In the genomic region with DNA sequence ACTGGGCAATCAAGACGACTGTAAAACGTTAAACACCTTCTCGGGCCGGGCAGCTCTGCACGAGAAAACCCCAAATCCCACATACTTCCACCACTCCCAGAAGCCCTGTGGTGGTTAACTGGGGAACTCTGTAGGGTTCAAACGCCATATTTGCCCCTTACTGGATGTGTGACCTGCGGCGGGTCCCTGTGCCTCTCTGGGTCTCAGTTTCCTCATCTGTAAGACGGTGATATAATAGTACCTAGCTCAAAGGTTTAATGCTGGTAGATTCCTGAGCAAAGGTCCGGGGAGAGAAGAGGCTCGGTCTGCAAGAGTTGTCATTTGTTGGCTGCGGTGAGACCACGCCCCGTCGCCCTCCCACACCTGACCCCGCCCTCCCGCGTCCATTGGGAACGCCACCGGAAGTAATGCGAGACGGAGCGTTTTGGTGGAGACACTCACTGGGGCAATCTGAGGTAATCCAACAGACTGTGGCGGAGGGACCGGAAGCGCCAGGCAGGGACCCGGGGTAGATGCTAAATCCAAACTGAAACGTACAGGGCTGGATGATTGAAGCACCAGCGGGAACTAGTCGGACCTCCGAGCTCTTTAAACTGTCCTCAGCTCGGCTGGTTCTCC, we compare ENCODE assay signal across 1 cellular context.
TF ChIP-seq lines count a peak whose summit lies in the region.

No MANE protein-coding gene starts in this region.

TF ChIP-seq in HepG2, 621 proteins besides CTCF, POLR2A, EP300 and RAD21 (continued from another document and continues in another):
- TF ChIP-seq, protein P1, sequence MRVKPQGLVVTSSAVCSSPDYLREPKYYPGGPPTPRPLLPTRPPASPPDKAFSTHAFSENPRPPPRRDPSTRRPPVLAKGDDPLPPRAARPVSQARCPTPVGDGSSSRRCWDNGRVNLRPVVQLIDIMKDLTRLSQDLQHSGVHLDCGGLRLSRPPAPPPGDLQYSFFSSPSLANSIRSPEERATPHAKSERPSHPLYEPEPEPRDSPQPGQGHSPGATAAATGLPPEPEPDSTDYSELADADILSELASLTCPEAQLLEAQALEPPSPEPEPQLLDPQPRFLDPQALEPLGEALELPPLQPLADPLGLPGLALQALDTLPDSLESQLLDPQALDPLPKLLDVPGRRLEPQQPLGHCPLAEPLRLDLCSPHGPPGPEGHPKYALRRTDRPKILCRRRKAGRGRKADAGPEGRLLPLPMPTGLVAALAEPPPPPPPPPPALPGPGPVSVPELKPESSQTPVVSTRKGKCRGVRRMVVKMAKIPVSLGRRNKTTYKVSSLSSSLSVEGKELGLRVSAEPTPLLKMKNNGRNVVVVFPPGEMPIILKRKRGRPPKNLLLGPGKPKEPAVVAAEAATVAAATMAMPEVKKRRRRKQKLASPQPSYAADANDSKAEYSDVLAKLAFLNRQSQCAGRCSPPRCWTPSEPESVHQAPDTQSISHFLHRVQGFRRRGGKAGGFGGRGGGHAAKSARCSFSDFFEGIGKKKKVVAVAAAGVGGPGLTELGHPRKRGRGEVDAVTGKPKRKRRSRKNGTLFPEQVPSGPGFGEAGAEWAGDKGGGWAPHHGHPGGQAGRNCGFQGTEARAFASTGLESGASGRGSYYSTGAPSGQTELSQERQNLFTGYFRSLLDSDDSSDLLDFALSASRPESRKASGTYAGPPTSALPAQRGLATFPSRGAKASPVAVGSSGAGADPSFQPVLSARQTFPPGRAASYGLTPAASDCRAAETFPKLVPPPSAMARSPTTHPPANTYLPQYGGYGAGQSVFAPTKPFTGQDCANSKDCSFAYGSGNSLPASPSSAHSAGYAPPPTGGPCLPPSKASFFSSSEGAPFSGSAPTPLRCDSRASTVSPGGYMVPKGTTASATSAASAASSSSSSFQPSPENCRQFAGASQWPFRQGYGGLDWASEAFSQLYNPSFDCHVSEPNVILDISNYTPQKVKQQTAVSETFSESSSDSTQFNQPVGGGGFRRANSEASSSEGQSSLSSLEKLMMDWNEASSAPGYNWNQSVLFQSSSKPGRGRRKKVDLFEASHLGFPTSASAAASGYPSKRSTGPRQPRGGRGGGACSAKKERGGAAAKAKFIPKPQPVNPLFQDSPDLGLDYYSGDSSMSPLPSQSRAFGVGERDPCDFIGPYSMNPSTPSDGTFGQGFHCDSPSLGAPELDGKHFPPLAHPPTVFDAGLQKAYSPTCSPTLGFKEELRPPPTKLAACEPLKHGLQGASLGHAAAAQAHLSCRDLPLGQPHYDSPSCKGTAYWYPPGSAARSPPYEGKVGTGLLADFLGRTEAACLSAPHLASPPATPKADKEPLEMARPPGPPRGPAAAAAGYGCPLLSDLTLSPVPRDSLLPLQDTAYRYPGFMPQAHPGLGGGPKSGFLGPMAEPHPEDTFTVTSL (CRISPR knock-in tag; IDR thresholded peaks at IDR 0.05; ENCODE audit: borderline replicate concordance) = no peak
- TF ChIP-seq ZNF33A (CRISPR knock-in tag; IDR thresholded peaks at IDR 0.05; ENCODE audit: borderline replicate concordance) (0 out of 2 replicates have a peak, but pooled peaks have one; percentile 56), ZC3H4 (CRISPR knock-in tag; IDR thresholded peaks at IDR 0.05; ENCODE audit: borderline replicate concordance) (no peak), TARDBP (CRISPR knock-in tag; IDR thresholded peaks at IDR 0.05) (no peak), NR2F1 (CRISPR knock-in tag; IDR thresholded peaks at IDR 0.05) (peak in 1 of 2 experiments; percentile 23; a peak in 1 of 4 replicates), ADNP (CRISPR knock-in tag; IDR thresholded peaks at IDR 0.05) (no peak), RXRB (CRISPR knock-in tag; IDR thresholded peaks at IDR 0.05; ENCODE audit: borderline replicate concordance) (peak; percentile 97), SRSF1 (optimal IDR thresholded peaks at IDR 0.05; ENCODE audit: low read depth, low read length) (no peak), ETV5 (CRISPR knock-in tag; IDR thresholded peaks at IDR 0.05; ENCODE audit: borderline replicate concordance) (peak; percentile 60), NKX3-1 (CRISPR knock-in tag; IDR thresholded peaks at IDR 0.05) (no peak), SMAD3 (CRISPR knock-in tag; IDR thresholded peaks at IDR 0.05) (no peak), FOXJ3 (CRISPR knock-in tag; IDR thresholded peaks at IDR 0.05; ENCODE audit: borderline replicate concordance) (no peak), TBX2 (CRISPR knock-in tag; IDR thresholded peaks at IDR 0.05; ENCODE audit: borderline replicate concordance) (peak; percentile 12; the same call in 1 of the 2 replicates), AKAP8 (CRISPR knock-in tag; IDR thresholded peaks at IDR 0.05) (no peak; the same call in 1 of the 2 replicates), YY1 (IDR thresholded peaks at IDR 0.05; ENCODE audit: insufficient read depth, insufficient replicate concordance, low read depth, low read length) (peak; percentile 80), TSC22D2 (CRISPR knock-in tag; IDR thresholded peaks at IDR 0.05; ENCODE audit: borderline replicate concordance) (no peak), ZNF12 (CRISPR knock-in tag; IDR thresholded peaks at IDR 0.05) (peak; percentile 9; the same call in 1 of the 2 replicates), XBP1 (CRISPR knock-in tag; IDR thresholded peaks at IDR 0.05) (no peak), DNMT1 (CRISPR knock-in tag; IDR thresholded peaks at IDR 0.05) (no peak), DMAP1 (CRISPR knock-in tag; IDR thresholded peaks at IDR 0.05) (peak; percentile 83), ZFP41 (CRISPR knock-in tag; IDR thresholded peaks at IDR 0.05; ENCODE audit: borderline replicate concordance) (no peak), RFX5 (IDR thresholded peaks at IDR 0.05; ENCODE audit: low read depth, low read length) (no peak), ZNF615 (CRISPR knock-in tag; IDR thresholded peaks at IDR 0.05; ENCODE audit: borderline replicate concordance) (no peak), ZNF598 (CRISPR knock-in tag; IDR thresholded peaks at IDR 0.05; ENCODE audit: borderline replicate concordance) (no peak), CBX2 (IDR thresholded peaks at IDR 0.05; ENCODE audit: low read depth, low read length) (no peak), CBX2 (CRISPR knock-in tag; IDR thresholded peaks at IDR 0.05; ENCODE audit: low read depth) (no peak), FOSL2 (CRISPR knock-in tag; IDR thresholded peaks at IDR 0.05) (peak; percentile 47), ZNF274 (CRISPR knock-in tag; IDR thresholded peaks at IDR 0.05) (no peak), BRCA1 (CRISPR knock-in tag; IDR thresholded peaks at IDR 0.05) (no peak), SP5 (CRISPR knock-in tag; IDR thresholded peaks at IDR 0.05; ENCODE audit: borderline replicate concordance, low read depth) (peak; percentile 80), ZNF777 (CRISPR knock-in tag; IDR thresholded peaks at IDR 0.05) (no peak), ZNF460 (CRISPR knock-in tag; IDR thresholded peaks at IDR 0.05; ENCODE audit: borderline replicate concordance) (peak; percentile 19; the same call in 1 of the 2 replicates), SMAD1 (CRISPR knock-in tag; IDR thresholded peaks at IDR 0.05; ENCODE audit: borderline replicate concordance, low read depth) (no peak), NR1H2 (CRISPR knock-in tag; IDR thresholded peaks at IDR 0.05; ENCODE audit: borderline replicate concordance, low read depth) (no peak)
- TF ChIP-seq, protein P2, sequence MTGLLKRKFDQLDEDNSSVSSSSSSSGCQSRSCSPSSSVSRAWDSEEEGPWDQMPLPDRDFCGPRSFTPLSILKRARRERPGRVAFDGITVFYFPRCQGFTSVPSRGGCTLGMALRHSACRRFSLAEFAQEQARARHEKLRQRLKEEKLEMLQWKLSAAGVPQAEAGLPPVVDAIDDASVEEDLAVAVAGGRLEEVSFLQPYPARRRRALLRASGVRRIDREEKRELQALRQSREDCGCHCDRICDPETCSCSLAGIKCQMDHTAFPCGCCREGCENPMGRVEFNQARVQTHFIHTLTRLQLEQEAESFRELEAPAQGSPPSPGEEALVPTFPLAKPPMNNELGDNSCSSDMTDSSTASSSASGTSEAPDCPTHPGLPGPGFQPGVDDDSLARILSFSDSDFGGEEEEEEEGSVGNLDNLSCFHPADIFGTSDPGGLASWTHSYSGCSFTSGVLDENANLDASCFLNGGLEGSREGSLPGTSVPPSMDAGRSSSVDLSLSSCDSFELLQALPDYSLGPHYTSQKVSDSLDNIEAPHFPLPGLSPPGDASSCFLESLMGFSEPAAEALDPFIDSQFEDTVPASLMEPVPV (CRISPR knock-in tag; IDR thresholded peaks at IDR 0.05) = no peak
- TF ChIP-seq, protein P3, sequence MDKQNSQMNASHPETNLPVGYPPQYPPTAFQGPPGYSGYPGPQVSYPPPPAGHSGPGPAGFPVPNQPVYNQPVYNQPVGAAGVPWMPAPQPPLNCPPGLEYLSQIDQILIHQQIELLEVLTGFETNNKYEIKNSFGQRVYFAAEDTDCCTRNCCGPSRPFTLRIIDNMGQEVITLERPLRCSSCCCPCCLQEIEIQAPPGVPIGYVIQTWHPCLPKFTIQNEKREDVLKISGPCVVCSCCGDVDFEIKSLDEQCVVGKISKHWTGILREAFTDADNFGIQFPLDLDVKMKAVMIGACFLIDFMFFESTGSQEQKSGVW (CRISPR knock-in tag; IDR thresholded peaks at IDR 0.05; ENCODE audit: borderline replicate concordance) = no peak
- TF ChIP-seq, protein P4, sequence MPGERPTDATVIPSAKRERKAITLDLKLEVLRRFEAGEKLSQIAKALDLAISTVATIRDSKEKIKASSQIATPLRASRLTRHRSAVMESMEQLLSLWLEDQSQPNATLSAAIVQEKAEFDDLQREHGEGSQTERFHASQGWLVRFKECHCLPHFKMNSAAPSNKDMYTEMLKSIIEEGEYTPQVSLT (CRISPR knock-in tag; IDR thresholded peaks at IDR 0.05; ENCODE audit: borderline replicate concordance, low read depth) = no peak
- TF ChIP-seq, protein P5, sequence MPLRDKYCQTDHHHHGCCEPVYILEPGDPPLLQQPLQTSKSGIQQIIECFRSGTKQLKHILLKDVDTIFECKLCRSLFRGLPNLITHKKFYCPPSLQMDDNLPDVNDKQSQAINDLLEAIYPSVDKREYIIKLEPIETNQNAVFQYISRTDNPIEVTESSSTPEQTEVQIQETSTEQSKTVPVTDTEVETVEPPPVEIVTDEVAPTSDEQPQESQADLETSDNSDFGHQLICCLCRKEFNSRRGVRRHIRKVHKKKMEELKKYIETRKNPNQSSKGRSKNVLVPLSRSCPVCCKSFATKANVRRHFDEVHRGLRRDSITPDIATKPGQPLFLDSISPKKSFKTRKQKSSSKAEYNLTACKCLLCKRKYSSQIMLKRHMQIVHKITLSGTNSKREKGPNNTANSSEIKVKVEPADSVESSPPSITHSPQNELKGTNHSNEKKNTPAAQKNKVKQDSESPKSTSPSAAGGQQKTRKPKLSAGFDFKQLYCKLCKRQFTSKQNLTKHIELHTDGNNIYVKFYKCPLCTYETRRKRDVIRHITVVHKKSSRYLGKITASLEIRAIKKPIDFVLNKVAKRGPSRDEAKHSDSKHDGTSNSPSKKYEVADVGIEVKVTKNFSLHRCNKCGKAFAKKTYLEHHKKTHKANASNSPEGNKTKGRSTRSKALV (CRISPR knock-in tag; IDR thresholded peaks at IDR 0.05) = 0 out of 2 replicates have a peak, but pooled peaks have one; percentile 60
- TF ChIP-seq, protein P6, sequence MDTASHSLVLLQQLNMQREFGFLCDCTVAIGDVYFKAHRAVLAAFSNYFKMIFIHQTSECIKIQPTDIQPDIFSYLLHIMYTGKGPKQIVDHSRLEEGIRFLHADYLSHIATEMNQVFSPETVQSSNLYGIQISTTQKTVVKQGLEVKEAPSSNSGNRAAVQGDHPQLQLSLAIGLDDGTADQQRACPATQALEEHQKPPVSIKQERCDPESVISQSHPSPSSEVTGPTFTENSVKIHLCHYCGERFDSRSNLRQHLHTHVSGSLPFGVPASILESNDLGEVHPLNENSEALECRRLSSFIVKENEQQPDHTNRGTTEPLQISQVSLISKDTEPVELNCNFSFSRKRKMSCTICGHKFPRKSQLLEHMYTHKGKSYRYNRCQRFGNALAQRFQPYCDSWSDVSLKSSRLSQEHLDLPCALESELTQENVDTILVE (CRISPR knock-in tag; IDR thresholded peaks at IDR 0.05) = no peak; the same call in 1 of the 2 replicates
- TF ChIP-seq, protein P7, sequence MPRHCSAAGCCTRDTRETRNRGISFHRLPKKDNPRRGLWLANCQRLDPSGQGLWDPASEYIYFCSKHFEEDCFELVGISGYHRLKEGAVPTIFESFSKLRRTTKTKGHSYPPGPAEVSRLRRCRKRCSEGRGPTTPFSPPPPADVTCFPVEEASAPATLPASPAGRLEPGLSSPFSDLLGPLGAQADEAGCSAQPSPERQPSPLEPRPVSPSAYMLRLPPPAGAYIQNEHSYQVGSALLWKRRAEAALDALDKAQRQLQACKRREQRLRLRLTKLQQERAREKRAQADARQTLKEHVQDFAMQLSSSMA (CRISPR knock-in tag; IDR thresholded peaks at IDR 0.05) = no peak
- TF ChIP-seq, protein P8, sequence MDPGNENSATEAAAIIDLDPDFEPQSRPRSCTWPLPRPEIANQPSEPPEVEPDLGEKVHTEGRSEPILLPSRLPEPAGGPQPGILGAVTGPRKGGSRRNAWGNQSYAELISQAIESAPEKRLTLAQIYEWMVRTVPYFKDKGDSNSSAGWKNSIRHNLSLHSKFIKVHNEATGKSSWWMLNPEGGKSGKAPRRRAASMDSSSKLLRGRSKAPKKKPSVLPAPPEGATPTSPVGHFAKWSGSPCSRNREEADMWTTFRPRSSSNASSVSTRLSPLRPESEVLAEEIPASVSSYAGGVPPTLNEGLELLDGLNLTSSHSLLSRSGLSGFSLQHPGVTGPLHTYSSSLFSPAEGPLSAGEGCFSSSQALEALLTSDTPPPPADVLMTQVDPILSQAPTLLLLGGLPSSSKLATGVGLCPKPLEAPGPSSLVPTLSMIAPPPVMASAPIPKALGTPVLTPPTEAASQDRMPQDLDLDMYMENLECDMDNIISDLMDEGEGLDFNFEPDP (CRISPR knock-in tag; conservative IDR thresholded peaks at IDR 0.05) = no peak
- TF ChIP-seq, protein P9, sequence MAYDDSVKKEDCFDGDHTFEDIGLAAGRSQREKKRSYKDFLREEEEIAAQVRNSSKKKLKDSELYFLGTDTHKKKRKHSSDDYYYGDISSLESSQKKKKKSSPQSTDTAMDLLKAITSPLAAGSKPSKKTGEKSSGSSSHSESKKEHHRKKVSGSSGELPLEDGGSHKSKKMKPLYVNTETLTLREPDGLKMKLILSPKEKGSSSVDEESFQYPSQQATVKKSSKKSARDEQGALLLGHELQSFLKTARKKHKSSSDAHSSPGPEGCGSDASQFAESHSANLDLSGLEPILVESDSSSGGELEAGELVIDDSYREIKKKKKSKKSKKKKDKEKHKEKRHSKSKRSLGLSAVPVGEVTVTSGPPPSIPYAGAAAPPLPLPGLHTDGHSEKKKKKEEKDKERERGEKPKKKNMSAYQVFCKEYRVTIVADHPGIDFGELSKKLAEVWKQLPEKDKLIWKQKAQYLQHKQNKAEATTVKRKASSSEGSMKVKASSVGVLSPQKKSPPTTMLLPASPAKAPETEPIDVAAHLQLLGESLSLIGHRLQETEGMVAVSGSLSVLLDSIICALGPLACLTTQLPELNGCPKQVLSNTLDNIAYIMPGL (CRISPR knock-in tag; IDR thresholded peaks at IDR 0.05; ENCODE audit: borderline replicate concordance in 1 of 2, low read depth in 1 of 2) = peak; percentile 69 to 83; a peak in 3 of 4 replicates
- TF ChIP-seq, protein P10, sequence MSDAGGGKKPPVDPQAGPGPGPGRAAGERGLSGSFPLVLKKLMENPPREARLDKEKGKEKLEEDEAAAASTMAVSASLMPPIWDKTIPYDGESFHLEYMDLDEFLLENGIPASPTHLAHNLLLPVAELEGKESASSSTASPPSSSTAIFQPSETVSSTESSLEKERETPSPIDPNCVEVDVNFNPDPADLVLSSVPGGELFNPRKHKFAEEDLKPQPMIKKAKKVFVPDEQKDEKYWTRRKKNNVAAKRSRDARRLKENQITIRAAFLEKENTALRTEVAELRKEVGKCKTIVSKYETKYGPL (CRISPR knock-in tag; IDR thresholded peaks at IDR 0.05) = no peak
